8 cellular contexts compared by ENCODE assay signal in genomic region chr6:70411948-70412796, GRCh38. TPM values are rescaled to one million over a fixed set of nuclear protein-coding genes. Genes with fewer than 3 reads are reported as not detected.
DNase-seq lines count a peak whose midpoint lies in the region; ATAC-seq and TF ChIP-seq lines count a peak whose summit lies in the region.

No MANE protein-coding gene starts in this region.

- WGBS in esophagus squamous epithelium, 2 donors = 87 to 91% methylated on average over 13 to 14 of the region's 14 CpGs

- H3K9me3 ChIP-seq in esophagus squamous epithelium = no peaks in the 10 kb centered on the region

- TF ChIP-seq POLR2A in esophagus squamous epithelium (IDR thresholded peaks at IDR 0.05) (no peak), GM18505 (IDR thresholded peaks at IDR 0.05; ENCODE audit: borderline replicate concordance, extremely low read depth, insufficient read depth, insufficient read length) (no peak)

- no peaks in the 10 kb centered on the region for H3K9me3 Mint-ChIP-seq in progenitor cell of endocrine pancreas (ENCODE audit: low read depth)

- H3K4me3 ChIP-seq in GM06990 (replicated peaks; ENCODE audit: low read depth, low read length) (peak overlapping the region; percentile 67), esophagus squamous epithelium (peak overlapping the region; percentile 71 to 98 (median 86))

- peaks cover 0 to 29% (median 7%) of the 10 kb centered on the region in 3 donors for H3K4me1 ChIP-seq in esophagus squamous epithelium

- peaks cover 3% of the 10 kb centered on the region for H3K36me3 Mint-ChIP-seq in progenitor cell of endocrine pancreas (ENCODE audit: insufficient read depth)

- peak overlapping the region; percentile 82 for H3K4me3 Mint-ChIP-seq in progenitor cell of endocrine pancreas (ENCODE audit: low read depth)

- CTCF ChIA-PET in RWPE1 (lab: Yijun Ruan, JAX) = interaction anchor here (0.6 to 4.3 kb wide), 2 partner anchors 16 to 43 kb away, joined by 3 to 18 read pairs; no protein-coding TSS in a partner anchor

- ATAC-seq in GM18505 (IDR thresholded peaks at IDR 0.05; ENCODE audit: unreplicated experiment) (no peak), GM18909 (IDR thresholded peaks at IDR 0.05; ENCODE audit: poor library complexity, unreplicated experiment) (no peak)

- H3K27me3 ChIP-seq in GM06990 (replicated peaks; ENCODE audit: control insufficient read depth, insufficient read depth, low read length) = no peaks in the 10 kb centered on the region
- no peaks in the 10 kb centered on the region for H3K27me3 ChIP-seq in esophagus squamous epithelium

- H3K27me3 Mint-ChIP-seq in progenitor cell of endocrine pancreas = peaks cover 17% of the 10 kb centered on the region

- peak overlapping the region; percentile 96 for H3K27ac Mint-ChIP-seq in progenitor cell of endocrine pancreas

- H3K36me3 ChIP-seq in GM06990 (ENCODE audit: control insufficient read depth, insufficient read depth, low read length) (no peaks in the 10 kb centered on the region), esophagus squamous epithelium (peaks cover 0 to 2% (median 0%) of the 10 kb centered on the region in 3 donors)

- no peak for DNase-seq in GM06990 (ENCODE audit: extremely low read depth, insufficient read length)
- no peak for DNase-seq in RWPE1 (ENCODE audit: low spot score)
- DNase-seq in esophagus squamous epithelium (lab: John Stamatoyannopoulos, UW) = no peak
- no peak for DNase-seq in progenitor cell of endocrine pancreas (ENCODE audit: low spot score, unreplicated experiment)
- no peak for DNase-seq in NCI-H82 treated with DMSO at 0.1 percent for 48 hours (lab: John Stamatoyannopoulos, UW; ENCODE audit: unreplicated experiment)
- no peak for DNase-seq in ureter (ENCODE audit: low spot score)

- intact Hi-C loops in esophagus squamous epithelium (cut with DNase I) = no loop called here

- POLR2A ChIA-PET in RWPE1 (lab: Yijun Ruan, JAX; ENCODE audit: low non-redundant PET) = no interaction called here

- H3K27ac ChIP-seq in RWPE1 (peak overlapping the region; percentile 82), esophagus squamous epithelium (peak overlapping the region; percentile 92 to 96 (median 94))

- TF ChIP-seq CTCF in GM06990 (IDR thresholded peaks at IDR 0.05; ENCODE audit: insufficient read depth, low read length, poor library complexity, severe bottlenecking) = no peak
- no peak for TF ChIP-seq CTCF in RWPE1 (conservative IDR thresholded peaks at IDR 0.05; ENCODE audit: low read depth)
- no peak for TF ChIP-seq CTCF in esophagus squamous epithelium (IDR thresholded peaks at IDR 0.05)
- TF ChIP-seq CTCF in progenitor cell of endocrine pancreas (IDR thresholded peaks at IDR 0.05; ENCODE audit: unreplicated experiment) = no peak

- H3K4me1 Mint-ChIP-seq in progenitor cell of endocrine pancreas (ENCODE audit: low read depth) = peaks cover 12% of the 10 kb centered on the region

RNA-seq across cellular contexts. Expression of gene FAM135A, which starts 1.1 kb away (rescaled TPM):
- total RNA-seq in esophagus squamous epithelium = 100 to 1,000 TPM in 3 of 4 donors, 10 to 100 TPM in 1; 81.4 to 142 (median 120) TPM
- 31.9 and 34.4 TPM in 2 replicates for total RNA-seq in progenitor cell of endocrine pancreas
- total RNA-seq in ureter = 33.7 TPM
